Comparison of ENCODE assay signal across 1 cellular context in the genomic region with DNA sequence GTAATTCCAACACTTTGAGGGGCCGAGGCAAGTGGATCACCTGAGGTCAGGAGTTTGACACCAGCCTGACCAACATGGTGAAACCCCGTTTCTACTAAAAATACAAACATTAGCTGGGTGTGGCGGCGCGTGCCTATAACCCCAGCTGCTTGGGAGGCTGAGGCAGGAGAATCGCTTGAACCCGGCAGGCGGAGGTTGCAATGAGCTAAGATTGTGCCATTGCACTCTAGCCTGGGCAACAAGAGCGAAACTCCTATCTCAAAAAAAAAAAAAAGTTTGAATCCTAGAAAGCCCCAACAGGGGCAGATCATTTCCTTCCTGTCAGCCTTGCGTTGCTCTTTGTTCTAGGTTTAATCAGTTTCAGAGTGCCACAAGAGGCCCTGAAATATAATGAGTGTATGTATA.
TF ChIP-seq lines count a peak whose summit lies in the region.

No MANE protein-coding gene starts in this region.

TF ChIP-seq in endothelial cell of umbilical vein, 7 proteins besides CTCF, POLR2A, EP300 and RAD21:
- peak; percentile 51 for TF ChIP-seq JUN (IDR thresholded peaks at IDR 0.05; ENCODE audit: borderline replicate concordance, insufficient read depth, insufficient read length, low read depth)
- TF ChIP-seq POLR2AphosphoS5 (IDR thresholded peaks at IDR 0.05; ENCODE audit: insufficient read depth, low read depth, low read length), result peak; percentile 54
- peak; percentile 41 for TF ChIP-seq FOS (IDR thresholded peaks at IDR 0.05; ENCODE audit: borderline replicate concordance, insufficient read depth, low read length)
TF ChIP-seq in endothelial cell of umbilical vein: peak in this region for 3; not testable (repeated sequence) for 4.
